ENCODE assay signal across 11 cellular contexts in the genomic region with DNA sequence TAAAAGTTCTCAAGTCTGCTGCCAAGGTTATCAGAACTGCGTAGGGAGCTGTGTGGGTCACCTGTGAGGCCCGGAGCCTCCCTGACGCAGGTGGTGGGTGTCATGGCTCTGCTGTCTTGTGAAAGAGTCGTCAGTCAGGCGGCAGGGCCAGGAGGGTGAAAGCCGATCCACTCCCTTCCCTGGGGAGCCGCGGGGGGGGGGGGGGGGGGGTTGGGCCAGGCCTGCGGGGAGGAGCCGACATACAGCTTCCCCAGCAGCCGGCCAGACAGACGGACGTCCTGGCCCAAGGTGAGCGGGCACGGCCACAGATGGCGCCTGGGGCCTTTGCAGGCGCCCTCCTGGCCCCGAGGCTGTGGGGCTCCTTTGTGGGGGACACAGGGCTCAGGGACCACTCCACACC. TPM values are rescaled to one million over a fixed set of nuclear protein-coding genes. Genes with fewer than 3 reads are reported as not detected.
A peak's percentile ranks its signal among the peaks of the same experiment; 100 is the strongest.
DNase-seq lines count a peak whose midpoint lies in the region; ATAC-seq and TF ChIP-seq lines count a peak whose summit lies in the region.
"Had no signal": no experiment of that assay in that cellular context is flagged by ENCODE, and none has a peak within 500 bp of the region (broad histone marks: within the 10 kb centered on the region; RNA-seq: fewer than 3 reads in every experiment).

No MANE protein-coding gene starts in this region.

- H2BK15ac ChIP-seq in IMR-90 (ENCODE audit: low read depth, low read length) = no peak overlapping the region

- TF ChIP-seq CTCF in IMR-90 (conservative IDR thresholded peaks at IDR 0.05; ENCODE audit: low read depth, low read length) = no peak
- no peak for TF ChIP-seq CTCF in WERI-Rb-1 (IDR thresholded peaks at IDR 0.05; ENCODE audit: low read depth, low read length)
- no peak for TF ChIP-seq CTCF in coronary artery (IDR thresholded peaks at IDR 0.05)

- no peak overlapping the region for H2BK120ac ChIP-seq in IMR-90 (ENCODE audit: low read depth, low read length)

- no peak overlapping the region for H3K23ac ChIP-seq in IMR-90 (ENCODE audit: low read depth, low read length)

- H3K9me3 ChIP-seq in IMR-90 (ENCODE audit: control insufficient read depth, insufficient read depth, low read length) (no peaks in the 10 kb centered on the region), WERI-Rb-1 (ENCODE audit: severe bottlenecking) (peaks cover under 1% of the 10 kb centered on the region)

- no peak overlapping the region for H3K9ac ChIP-seq in IMR-90 (ENCODE audit: low read depth, low read length)
- H3K9ac ChIP-seq: KMS-11 had no signal

- no peak overlapping the region; the same call in 1 of the 2 replicates for H2AK5ac ChIP-seq in IMR-90 (ENCODE audit: low read depth, low read length)

- in situ Hi-C loops in IMR-90 (cut with MboI; ENCODE audit: low sequenced_read_pairs) = no loop called here

- no peak overlapping the region; the same call in 1 of the 2 replicates for H3K4me2 ChIP-seq in IMR-90 (ENCODE audit: low read depth, low read length)
- H3K4me2 ChIP-seq: KMS-11 had no signal

- no peak overlapping the region for H3K18ac ChIP-seq in IMR-90 (ENCODE audit: low read depth, low read length)

- H3K9me1 ChIP-seq in IMR-90 (ENCODE audit: insufficient read depth, low read length) = peaks cover 4% of the 10 kb centered on the region; the same call in 1 of the 2 replicates

- no peak for TF ChIP-seq RAD21 in IMR-90 (IDR thresholded peaks at IDR 0.05; ENCODE audit: low read length)

- no peak overlapping the region for H3K14ac ChIP-seq in IMR-90 (replicated peaks; ENCODE audit: low read depth, low read length)

- CTCF ChIA-PET in IMR-90 (lab: Yijun Ruan, JAX) = interaction anchor here (1.0 kb wide), 1 partner anchor 130 kb away, joined by 5 read pairs; no protein-coding TSS in a partner anchor

- H3K4me1 ChIP-seq in IMR-90 (ENCODE audit: control insufficient read depth, insufficient read depth, low read length) = peaks cover 5% of the 10 kb centered on the region; the same call in 1 of the 2 replicates

- H2BK5ac ChIP-seq in IMR-90 (ENCODE audit: low read depth, low read length, poor library complexity, severe bottlenecking) = no peak overlapping the region

- H4K8ac ChIP-seq in IMR-90 (ENCODE audit: low read depth in 2 of 2, low read length in 2 of 2) = no peak overlapping the region

- DNase-seq in A172 (ENCODE audit: low spot score) = peak; percentile 69
- DNase-seq in IMR-90 = peak; percentile 32
- peak; percentile 67 for DNase-seq in WERI-Rb-1
- DNase-seq in left colon = no peak
- DNase-seq in T1000 (lab: John Stamatoyannopoulos, UW) = no peak
- no peak for DNase-seq in DMS79 (lab: John Stamatoyannopoulos, UW)
- no peak for DNase-seq in coronary artery (ENCODE audit: low spot score)
- DNase-seq: activated T-cell treated with anti-CD3 and anti-CD28 coated beads, Interleukin-2, amount 50 U/mL, for 24 hours; C1 segment of cervical spinal cord had no signal

- peaks cover 9 to 52% of the 10 kb centered on the region in 2 experiments for H3K79me1 ChIP-seq in IMR-90 (ENCODE audit: low read depth in 1 of 2, low read length in 2 of 2)

- no peak overlapping the region for H3K56ac ChIP-seq in IMR-90 (ENCODE audit: extremely low read depth, insufficient read depth, low read length)

- POLR2A ChIA-PET in IMR-90 (lab: Charles Lee; ENCODE audit: unreplicated experiment) = no interaction called here

- TF ChIP-seq POLR2A in IMR-90 (IDR thresholded peaks at IDR 0.05; ENCODE audit: low read depth, low read length) = no peak

- H3K27ac ChIP-seq in IMR-90 (ENCODE audit: insufficient read depth, low read length) (no peak overlapping the region), WERI-Rb-1 (peak overlapping the region; percentile 55), coronary artery (peak overlapping the region in 1 of 2 donors; percentile 22)
- H3K27ac ChIP-seq: KMS-11 had no signal

- H3K4me3 ChIP-seq in IMR-90 (ENCODE audit: insufficient read depth, low read depth, low read length) = no peak overlapping the region
- H3K4me3 ChIP-seq in WERI-Rb-1 (ENCODE audit: low read depth, low read length) = no peak overlapping the region
- no peak overlapping the region for H3K4me3 ChIP-seq in coronary artery

- peaks cover 76% of the 10 kb centered on the region for H4K20me1 ChIP-seq in IMR-90 (ENCODE audit: insufficient read depth, low read length)

- H3K36me3 ChIP-seq in IMR-90 (ENCODE audit: control insufficient read depth, insufficient read depth, low read length) (peaks cover 23% of the 10 kb centered on the region), WERI-Rb-1 (peaks cover under 1% of the 10 kb centered on the region; the same call in 1 of the 2 replicates)

- BruUV-seq in IMR-90 (replicated peaks; lab: Mats Ljungman, UMichigan) = no TSS peak

- WGBS in IMR-90 (ENCODE audit: extremely low coverage in 2 of 2, insufficient read length in 1 of 2), 2 experiments = no CpG with 5 or more reads among the region's 18 CpGs

- no peak overlapping the region for H3K4ac ChIP-seq in IMR-90 (ENCODE audit: low read depth, low read length)

- H2BK20ac ChIP-seq in IMR-90 (ENCODE audit: low read depth, low read length) = no peak overlapping the region

- peak overlapping the region; percentile 32 for H2AFZ ChIP-seq in IMR-90 (replicated peaks; ENCODE audit: low read length, poor library complexity)

- peak; percentile 22 for ATAC-seq in IMR-90 (ENCODE audit: low read depth)
- peak; percentile 41 for ATAC-seq in left colon
- ATAC-seq in HG03460 (IDR thresholded peaks at IDR 0.05; ENCODE audit: unreplicated experiment) = no peak

- H3K27me3 ChIP-seq in IMR-90 (ENCODE audit: control insufficient read depth, insufficient read depth, low read length) = no peaks in the 10 kb centered on the region
- no peaks in the 10 kb centered on the region for H3K27me3 ChIP-seq in WERI-Rb-1 (ENCODE audit: insufficient read depth, low read depth, severe bottlenecking)

- dilution Hi-C loops in IMR-90 (cut with HindIII; ENCODE audit: low sequenced_read_pairs, unreplicated experiment) = no loop called here

- intact Hi-C loops in IMR-90 (cut with micrococcal nuclease) = no loop called here
- intact Hi-C loops in left colon (cut with DNase I, micrococcal nuclease) = no loop called here

- H2AK9ac ChIP-seq in IMR-90 (replicated peaks; ENCODE audit: low read depth, low read length, poor library complexity) = no peak overlapping the region

- H4K5ac ChIP-seq in IMR-90 (ENCODE audit: low read depth, low read length) = no peak overlapping the region

- no peak overlapping the region for H4K91ac ChIP-seq in IMR-90 (ENCODE audit: insufficient read depth, low read depth, low read length)

TF ChIP-seq in IMR-90, 13 proteins besides CTCF, POLR2A, EP300 and RAD21:
- TF ChIP-seq, protein P1, sequence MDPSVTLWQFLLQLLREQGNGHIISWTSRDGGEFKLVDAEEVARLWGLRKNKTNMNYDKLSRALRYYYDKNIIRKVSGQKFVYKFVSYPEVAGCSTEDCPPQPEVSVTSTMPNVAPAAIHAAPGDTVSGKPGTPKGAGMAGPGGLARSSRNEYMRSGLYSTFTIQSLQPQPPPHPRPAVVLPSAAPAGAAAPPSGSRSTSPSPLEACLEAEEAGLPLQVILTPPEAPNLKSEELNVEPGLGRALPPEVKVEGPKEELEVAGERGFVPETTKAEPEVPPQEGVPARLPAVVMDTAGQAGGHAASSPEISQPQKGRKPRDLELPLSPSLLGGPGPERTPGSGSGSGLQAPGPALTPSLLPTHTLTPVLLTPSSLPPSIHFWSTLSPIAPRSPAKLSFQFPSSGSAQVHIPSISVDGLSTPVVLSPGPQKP (IDR thresholded peaks at IDR 0.05; ENCODE audit: borderline replicate concordance, low read depth, low read length) = no peak
- TF ChIP-seq MAZ (IDR thresholded peaks at IDR 0.05; ENCODE audit: borderline replicate concordance, low read depth, low read length) = no peak
- no peak for TF ChIP-seq RFX5 (IDR thresholded peaks at IDR 0.05; ENCODE audit: low read depth, low read length)
- no peak for TF ChIP-seq MXI1 (IDR thresholded peaks at IDR 0.05; ENCODE audit: borderline replicate concordance, low read depth, low read length)
- TF ChIP-seq BHLHE40 (IDR thresholded peaks at IDR 0.05; ENCODE audit: low read depth, low read length) = no peak
- TF ChIP-seq, protein P2, sequence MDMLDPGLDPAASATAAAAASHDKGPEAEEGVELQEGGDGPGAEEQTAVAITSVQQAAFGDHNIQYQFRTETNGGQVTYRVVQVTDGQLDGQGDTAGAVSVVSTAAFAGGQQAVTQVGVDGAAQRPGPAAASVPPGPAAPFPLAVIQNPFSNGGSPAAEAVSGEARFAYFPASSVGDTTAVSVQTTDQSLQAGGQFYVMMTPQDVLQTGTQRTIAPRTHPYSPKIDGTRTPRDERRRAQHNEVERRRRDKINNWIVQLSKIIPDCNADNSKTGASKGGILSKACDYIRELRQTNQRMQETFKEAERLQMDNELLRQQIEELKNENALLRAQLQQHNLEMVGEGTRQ (IDR thresholded peaks at IDR 0.05; ENCODE audit: low read depth, low read length) = no peak
- no peak for TF ChIP-seq RCOR1 (IDR thresholded peaks at IDR 0.05; ENCODE audit: insufficient replicate concordance, low read length)
- TF ChIP-seq NFE2L2 (IDR thresholded peaks at IDR 0.05; ENCODE audit: low read depth, low read length) = no peak
- TF ChIP-seq MAFK (IDR thresholded peaks at IDR 0.05; ENCODE audit: low read depth, low read length) = no peak
- TF ChIP-seq CEBPB (IDR thresholded peaks at IDR 0.05; ENCODE audit: low read depth, low read length) = no peak

RNA-seq across cellular contexts. Expression of a gene that starts 12.4 kb away (rescaled TPM):
- 37.0 and 51.1 TPM in 2 replicates for total RNA-seq in A172 (2014; rRNA removed; shearing (Covaris generic))
- 13.4 and 13.6 TPM in 2 replicates for total RNA-seq in IMR-90 (2012; rRNA removed)
- polyA plus RNA-seq in IMR-90 (2012; rRNA removed) = 40.4 and 40.5 TPM in 2 replicates
- polyA plus RNA-seq in IMR-90 (2012; cell fraction: cytosol; rRNA removed) = 16.4 and 33.2 TPM in 2 replicates
- 123 and 292 TPM in 2 replicates for polyA plus RNA-seq in IMR-90 (2012; cell fraction: nucleus; rRNA removed; ENCODE audit: low replicate concordance)
- 10 to 100 TPM; 58.6 to 71.9 TPM for total RNA-seq in left colon

RNA-seq across cellular contexts. Expression of a gene that starts 43.9 kb away (rescaled TPM):
- 87.8 and 98.9 TPM in 2 replicates for total RNA-seq in A172 (2014; rRNA removed; shearing (Covaris generic))
- total RNA-seq in IMR-90 (2012; rRNA removed) (39.3 and 45.0 TPM in 2 replicates), left colon (10 to 100 TPM; 71.8 to 91.8 TPM)
- polyA plus RNA-seq in IMR-90 (2012; rRNA removed) = 40.9 and 42.8 TPM in 2 replicates
- 35.6 and 50.4 TPM in 2 replicates for polyA plus RNA-seq in IMR-90 (2012; cell fraction: cytosol; rRNA removed)
- 146 and 257 TPM in 2 replicates for polyA plus RNA-seq in IMR-90 (2012; cell fraction: nucleus; rRNA removed; ENCODE audit: low replicate concordance)

RNA-seq across cellular contexts. Expression of a gene that starts 57.9 kb away (rescaled TPM):
- total RNA-seq in A172 (2014; rRNA removed; shearing (Covaris generic)) = 323 and 353 TPM in 2 replicates
- total RNA-seq in IMR-90 (2012; rRNA removed) = 357 and 415 TPM in 2 replicates
- 1,083 and 1,136 TPM in 2 replicates for polyA plus RNA-seq in IMR-90 (2012; rRNA removed)
- polyA plus RNA-seq in IMR-90 (2012; cell fraction: cytosol; rRNA removed) = 2,056 and 2,058 TPM in 2 replicates
- 1,128 and 1,215 TPM in 2 replicates for polyA plus RNA-seq in IMR-90 (2012; cell fraction: nucleus; rRNA removed; ENCODE audit: low replicate concordance)
- 100 to 1,000 TPM; 162 to 176 TPM for total RNA-seq in left colon

Comparison
In these comparisons a context has a peak if more than half of its experiments do, and no peak if none do; other contexts are left out.
1. DNase-seq: peak in A172 (single experiment), IMR-90 (single experiment) and WERI-Rb-1 (single experiment); none in left colon (0 of 2), T1000 (single experiment), DMS79 (single experiment) and coronary artery (single experiment).